In genomic region chr16:67174706-67175231, GRCh38 we compare ENCODE assay signal across 1 cellular context.
TF ChIP-seq lines count a peak whose summit lies in the region.

No MANE protein-coding gene starts in this region.

TF ChIP-seq in endothelial cell of umbilical vein, 7 proteins besides CTCF, POLR2A, EP300 and RAD21:
- TF ChIP-seq POLR2AphosphoS5 (IDR thresholded peaks at IDR 0.05; ENCODE audit: insufficient read depth, low read depth, low read length) (no peak), GATA2 (IDR thresholded peaks at IDR 0.05; ENCODE audit: insufficient read depth, insufficient read length, low read depth, low read length) (no peak)
